ENCODE assay signal across 9 cellular contexts in the genomic region with DNA sequence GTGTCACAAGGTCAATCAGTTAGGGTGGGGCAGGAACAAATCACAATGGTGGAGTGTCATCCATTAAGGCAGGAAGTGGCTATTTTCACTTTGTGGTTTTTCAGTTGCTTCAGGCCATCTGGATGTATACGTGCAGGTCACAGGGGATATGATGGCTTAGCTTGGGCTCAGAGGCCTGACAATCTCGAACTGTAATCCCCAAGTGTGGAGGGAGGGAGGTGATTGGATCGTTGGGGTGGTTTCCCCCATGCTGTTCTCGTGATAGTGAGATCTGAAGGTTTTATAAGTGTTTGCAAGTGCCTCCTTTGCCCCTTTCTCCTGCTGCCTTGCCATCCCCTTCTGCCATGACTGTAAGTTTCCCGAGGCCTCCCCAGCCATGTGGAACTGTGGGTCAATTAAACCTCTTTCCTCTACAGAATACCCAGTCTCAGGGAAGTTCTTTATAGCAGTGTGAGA. TPM values are rescaled to one million over a fixed set of nuclear protein-coding genes. Genes with fewer than 3 reads are reported as not detected.
DNase-seq lines count a peak whose midpoint lies in the region; ATAC-seq and TF ChIP-seq lines count a peak whose summit lies in the region.
"Had no signal": no experiment of that assay in that cellular context is flagged by ENCODE, and none has a peak within 500 bp of the region (broad histone marks: within the 10 kb centered on the region; RNA-seq: fewer than 3 reads in every experiment).

No MANE protein-coding gene starts in this region.

- intact Hi-C loops in mammary epithelial cell (cut with micrococcal nuclease) (no loop called here), body of pancreas (cut with DNase I) (no loop called here)

- no peaks in the 10 kb centered on the region for H3K36me3 ChIP-seq in mammary epithelial cell (ENCODE audit: insufficient read depth, low read length)
- no peaks in the 10 kb centered on the region for H3K36me3 ChIP-seq in body of pancreas (replicated peaks in 1 of 2; ENCODE audit: insufficient read depth in 1 of 2, low read depth in 2 of 2)

- dilution Hi-C loops in mammary epithelial cell (cut with HindIII; ENCODE audit: low sequenced_read_pairs), result no loop called here

- no peaks in the 10 kb centered on the region for H3K27me3 ChIP-seq in mammary epithelial cell (ENCODE audit: insufficient read depth, low read length)
- H3K27me3 ChIP-seq in body of pancreas, result no peaks in the 10 kb centered on the region

- WGBS in mammary epithelial cell (ENCODE audit: low coverage, missing lambda C conversion rate), result 70% methylated on average over 5 of the region's 5 CpGs
- WGBS in body of pancreas, 2 donors, result 74 to 100% methylated on average over 1 to 5 of the region's 5 CpGs

- no peaks in the 10 kb centered on the region for H4K20me1 ChIP-seq in mammary epithelial cell (ENCODE audit: insufficient read depth, low read length)

- H3K9me3 ChIP-seq in mammary epithelial cell (replicated peaks; ENCODE audit: insufficient read depth, low read length), result no peaks in the 10 kb centered on the region
- H3K9me3 ChIP-seq in body of pancreas, result no peaks in the 10 kb centered on the region

- ATAC-seq in GM21515 (IDR thresholded peaks at IDR 0.05; ENCODE audit: unreplicated experiment) (peak; percentile 53), HG03575 (IDR thresholded peaks at IDR 0.05; ENCODE audit: extremely low read depth, insufficient number of reproducible peaks, low FRiP score, unreplicated experiment) (peak; percentile 32), body of pancreas (no peak)

- in situ Hi-C loops in mammary epithelial cell (cut with MboI; ENCODE audit: low sequenced_read_pairs in 2 of 2), result no loop called here

- TF ChIP-seq CTCF in GM12865 (IDR thresholded peaks at IDR 0.05; ENCODE audit: insufficient read depth, low read depth, low read length, missing control alignments), result no peak
- TF ChIP-seq CTCF in mammary epithelial cell (conservative IDR thresholded peaks at IDR 0.05 in 1 of 2, IDR thresholded peaks at IDR 0.05 in 1 of 2; ENCODE audit: extremely low read depth in 1 of 2, insufficient read depth in 1 of 2, low read depth in 1 of 2, low read length in 2 of 2), result no peak
- no peak for TF ChIP-seq CTCF in body of pancreas (IDR thresholded peaks at IDR 0.05)

- BruUV-seq in mammary epithelial cell (replicated peaks; lab: Mats Ljungman, UMichigan), result no TSS peak

- H3K79me2 ChIP-seq in mammary epithelial cell (ENCODE audit: insufficient read depth, low read length), result peaks cover 11% of the 10 kb centered on the region

- H3K4me2 ChIP-seq in mammary epithelial cell (ENCODE audit: insufficient read depth, low read depth, low read length), result no peak overlapping the region

- H3K9ac ChIP-seq in mammary epithelial cell (ENCODE audit: insufficient read depth, low read length), result no peak overlapping the region

- no peak overlapping the region for H3K27ac ChIP-seq in mammary epithelial cell (ENCODE audit: insufficient read depth, low read depth, low read length)
- H3K27ac ChIP-seq in body of pancreas, result no peak overlapping the region
- H3K27ac ChIP-seq: HL-60 had no signal

- CTCF ChIA-PET in mammary epithelial cell (lab: Charles Lee; ENCODE audit: low non-redundant PET), result no interaction called here

- H2AFZ ChIP-seq in mammary epithelial cell (ENCODE audit: low read depth, low read length), result no peak overlapping the region

- H3K4me3 ChIP-seq in GM12865 (ENCODE audit: low read depth, low read length) (peak overlapping the region; percentile 42), mammary epithelial cell (replicated peaks in 1 of 3; ENCODE audit: insufficient read depth in 1 of 3, low read depth in 2 of 3, low read length in 3 of 3) (no peak overlapping the region), body of pancreas (no peak overlapping the region)

- DNase-seq in GM12865 (ENCODE audit: low read depth) (peak; percentile 85), mammary epithelial cell (peak; percentile 18), SW480 (ENCODE audit: low spot score) (no peak), T-helper 9 cell (no peak), NCI-H1417 (lab: John Stamatoyannopoulos, UW) (no peak), body of pancreas (no peak)

- no peak for TF ChIP-seq POLR2A in body of pancreas (IDR thresholded peaks at IDR 0.05)

- H3K4me1 ChIP-seq in mammary epithelial cell (ENCODE audit: insufficient read depth, low read length) (peaks cover 10% of the 10 kb centered on the region), body of pancreas (no peaks in the 10 kb centered on the region)

RNA-seq across cellular contexts. Expression of a gene that starts 36.7 kb away (rescaled TPM):
- 1 to 10 TPM; 2.2 to 2.7 TPM for total RNA-seq in mammary epithelial cell
- 2.0 TPM for polyA plus RNA-seq in mammary epithelial cell
- 7.2 TPM for polyA minus RNA-seq in mammary epithelial cell
- 1 to 10 TPM; 3.6 TPM for total RNA-seq in body of pancreas

RNA-seq across cellular contexts. Expression of a gene that starts 37.1 kb away (rescaled TPM):
- 10 to 100 TPM in 1 of 2 donors, 1 to 10 TPM in 1; 6.8 to 19.1 TPM for total RNA-seq in mammary epithelial cell
- 26.1 TPM for polyA plus RNA-seq in mammary epithelial cell
- polyA minus RNA-seq in mammary epithelial cell, result 37.6 TPM
- total RNA-seq in body of pancreas, result 10 to 100 TPM; 15.8 to 41.9 TPM

Comparison
In these comparisons a context has a peak if more than half of its experiments do, and no peak if none do; other contexts are left out.
1. DNase-seq: peak in GM12865 (single experiment) and mammary epithelial cell (single experiment); none in SW480 (single experiment), T-helper 9 cell (single experiment), NCI-H1417 (0 of 3) and body of pancreas (0 of 4).